ENCODE assay signal across 8 cellular contexts in genomic region chr2:27075219-27075871, GRCh38. TPM values are rescaled to one million over a fixed set of nuclear protein-coding genes. Genes with fewer than 3 reads are reported as not detected.
DNase-seq lines count a peak whose midpoint lies in the region; ATAC-seq and TF ChIP-seq lines count a peak whose summit lies in the region.

No MANE protein-coding gene starts in this region.

- H3K36me3 Mint-ChIP-seq in T-helper 2 cell treated with Interferon-gamma antibody and Interleukin-4, amounts not matched to agents 5 μg/mL and 100 μg/mL, for 36 hours (ENCODE audit: low read depth) = peaks cover 8% of the 10 kb centered on the region
- H3K36me3 Mint-ChIP-seq in endothelial cell (ENCODE audit: low read depth, unreplicated experiment) = peaks cover 3% of the 10 kb centered on the region

- ATAC-seq in HG02938 (IDR thresholded peaks at IDR 0.05; ENCODE audit: unreplicated experiment) = no peak

- H3K4me3 Mint-ChIP-seq in T-helper 2 cell treated with Interferon-gamma antibody and Interleukin-4, amounts not matched to agents 5 μg/mL and 100 μg/mL, for 36 hours = peak overlapping the region; percentile 51
- no peak overlapping the region for H3K4me3 Mint-ChIP-seq in endothelial cell (ENCODE audit: unreplicated experiment)

- peaks cover 53% of the 10 kb centered on the region for H3K4me1 Mint-ChIP-seq in T-helper 2 cell treated with Interferon-gamma antibody and Interleukin-4, amounts not matched to agents 5 μg/mL and 100 μg/mL, for 36 hours (ENCODE audit: low read depth)
- peaks cover 34% of the 10 kb centered on the region for H3K4me1 Mint-ChIP-seq in endothelial cell (ENCODE audit: unreplicated experiment)

- no CpG with 5 or more reads among the region's 8 CpGs for WGBS in trophoblast cell (ENCODE audit: extremely low coverage, insufficient coverage, insufficient read length)

- H3K79me2 ChIP-seq in trophoblast cell (ENCODE audit: control insufficient read depth, insufficient read depth, low read length, poor library complexity) = peaks cover 16% of the 10 kb centered on the region

- peak; percentile 44 for DNase-seq in SIG-M5 treated with dmso at 0.1 percent for 504 hours (lab: John Stamatoyannopoulos, UW; ENCODE audit: unreplicated experiment)
- DNase-seq in SIG-M5 (lab: John Stamatoyannopoulos, UW) = no peak
- DNase-seq in T-helper 2 cell treated with Interferon-gamma antibody and Interleukin-4, amounts not matched to agents 5 μg/mL and 100 μg/mL, for 36 hours (ENCODE audit: low spot score) = no peak
- DNase-seq in endothelial cell (ENCODE audit: low spot score) = peak; percentile 44
- peak; percentile 3 for DNase-seq in stimulated activated naive CD4-positive, alpha-beta T cell treated with Interleukin-2 at 50 U/mL for 16 hours (lab: John Stamatoyannopoulos, UW)
- DNase-seq in ecto neural progenitor cell (ENCODE audit: low spot score) = no peak
- no peak for DNase-seq in trophoblast cell

- H3K27ac ChIP-seq in trophoblast cell (ENCODE audit: low read depth, low read length) = no peak overlapping the region

- H2BK120ac ChIP-seq in trophoblast cell (ENCODE audit: insufficient read depth, low read length, poor library complexity) = no peak overlapping the region

- no peak overlapping the region for H2BK5ac ChIP-seq in trophoblast cell (ENCODE audit: low read depth, low read length, poor library complexity)

- no peak overlapping the region for H3K4me3 ChIP-seq in trophoblast cell (ENCODE audit: low read depth, low read length)

- no peak overlapping the region for H3K9ac ChIP-seq in trophoblast cell (ENCODE audit: low read length)

- H3K27me3 Mint-ChIP-seq in T-helper 2 cell treated with Interferon-gamma antibody and Interleukin-4, amounts not matched to agents 5 μg/mL and 100 μg/mL, for 36 hours (ENCODE audit: low read depth) = peaks cover 2% of the 10 kb centered on the region
- peaks cover 17% of the 10 kb centered on the region for H3K27me3 Mint-ChIP-seq in endothelial cell (ENCODE audit: unreplicated experiment)

- no peaks in the 10 kb centered on the region for H3K36me3 ChIP-seq in trophoblast cell (ENCODE audit: control insufficient read depth in 1 of 2, insufficient read depth in 2 of 2, low read length in 2 of 2)

- H4K91ac ChIP-seq in trophoblast cell (ENCODE audit: low read depth, low read length) = no peak overlapping the region

- no peak overlapping the region for H3K14ac ChIP-seq in trophoblast cell (ENCODE audit: low read length)

- no peak overlapping the region for H2AK5ac ChIP-seq in trophoblast cell (ENCODE audit: low read length)

- peaks cover 6 to 11% of the 10 kb centered on the region in 2 experiments for H3K4me1 ChIP-seq in trophoblast cell (ENCODE audit: control insufficient read depth in 1 of 2, insufficient read depth in 2 of 2, low read length in 2 of 2)

- H4K8ac ChIP-seq in trophoblast cell (ENCODE audit: low read depth, low read length) = no peak overlapping the region

- no peak overlapping the region for H2BK12ac ChIP-seq in trophoblast cell (ENCODE audit: low read length)

- H3K23ac ChIP-seq in trophoblast cell (ENCODE audit: low read length) = no peak overlapping the region

- H3K18ac ChIP-seq in trophoblast cell (ENCODE audit: low read length) = no peak overlapping the region

- no peak overlapping the region for H3K4ac ChIP-seq in trophoblast cell (ENCODE audit: low read depth, low read length)

- H2AFZ ChIP-seq in trophoblast cell (ENCODE audit: insufficient read depth, low read length, poor library complexity) = no peak overlapping the region

- no peak for TF ChIP-seq CTCF in endothelial cell (IDR thresholded peaks at IDR 0.05; ENCODE audit: unreplicated experiment)

- H3K79me1 ChIP-seq in trophoblast cell (ENCODE audit: low read length) = peaks cover 19% of the 10 kb centered on the region

- peak overlapping the region; percentile 82 for H3K27ac Mint-ChIP-seq in T-helper 2 cell treated with Interferon-gamma antibody and Interleukin-4, amounts not matched to agents 5 μg/mL and 100 μg/mL, for 36 hours
- peak overlapping the region; percentile 72 for H3K27ac Mint-ChIP-seq in endothelial cell (ENCODE audit: unreplicated experiment)

- no peaks in the 10 kb centered on the region for H3K9me3 ChIP-seq in trophoblast cell (ENCODE audit: insufficient read depth, low read depth, low read length)

- H4K12ac ChIP-seq in trophoblast cell (ENCODE audit: low read depth, low read length) = no peak overlapping the region

- no peaks in the 10 kb centered on the region for H3K27me3 ChIP-seq in trophoblast cell (ENCODE audit: insufficient read depth, low read length)

- H3K9me3 Mint-ChIP-seq in T-helper 2 cell treated with Interferon-gamma antibody and Interleukin-4, amounts not matched to agents 5 μg/mL and 100 μg/mL, for 36 hours = no peaks in the 10 kb centered on the region
- no peaks in the 10 kb centered on the region for H3K9me3 Mint-ChIP-seq in endothelial cell (ENCODE audit: unreplicated experiment)

- H3K4me2 ChIP-seq in trophoblast cell (ENCODE audit: low read length) = no peak overlapping the region

RNA-seq across cellular contexts. Expression of gene EMILIN1, which starts 3.1 kb away (rescaled TPM):
- total RNA-seq in endothelial cell (ENCODE audit: unreplicated experiment) = 2.1 TPM
- polyA plus RNA-seq in trophoblast cell (2013) = 0.78 and 0.92 TPM in 2 replicates

RNA-seq across cellular contexts. Expression of gene OST4, which starts 3.9 kb away (rescaled TPM):
- 379 TPM for total RNA-seq in endothelial cell (ENCODE audit: unreplicated experiment)
- 1,181 and 1,209 TPM in 2 replicates for polyA plus RNA-seq in trophoblast cell (2013)

RNA-seq across cellular contexts. Expression of gene KHK, which starts 11.2 kb away (rescaled TPM):
- total RNA-seq in endothelial cell (ENCODE audit: unreplicated experiment) = 1.4 TPM
- 19.7 and 22.3 TPM in 2 replicates for polyA plus RNA-seq in trophoblast cell (2013)

RNA-seq across cellular contexts. Expression of gene AGBL5, which starts 23.9 kb away (rescaled TPM):
- total RNA-seq in endothelial cell (ENCODE audit: unreplicated experiment) = 32.5 TPM
- 24.8 and 25.8 TPM in 2 replicates for polyA plus RNA-seq in trophoblast cell (2013)

RNA-seq across cellular contexts. Expression of gene TMEM214, which starts 42.6 kb away (rescaled TPM):
- total RNA-seq in endothelial cell (ENCODE audit: unreplicated experiment) = 55.3 TPM
- polyA plus RNA-seq in trophoblast cell (2013) = 108 and 120 TPM in 2 replicates

Comparison
In these comparisons a context has a peak if more than half of its experiments do, and no peak if none do; other contexts are left out.
1. DNase-seq: peak in SIG-M5 treated with dmso at 0.1 percent for 504 hours (single experiment), endothelial cell (single experiment) and stimulated activated naive CD4-positive, alpha-beta T cell treated with Interleukin-2 at 50 U/mL for 16 hours (single experiment); none in SIG-M5 (single experiment), T-helper 2 cell treated with Interferon-gamma antibody and Interleukin-4, amounts not matched to agents 5 μg/mL and 100 μg/mL, for 36 hours (single experiment), ecto neural progenitor cell (single experiment) and trophoblast cell (0 of 2).